Comparison of ENCODE assay signal across 27 cellular contexts in the genomic region with DNA sequence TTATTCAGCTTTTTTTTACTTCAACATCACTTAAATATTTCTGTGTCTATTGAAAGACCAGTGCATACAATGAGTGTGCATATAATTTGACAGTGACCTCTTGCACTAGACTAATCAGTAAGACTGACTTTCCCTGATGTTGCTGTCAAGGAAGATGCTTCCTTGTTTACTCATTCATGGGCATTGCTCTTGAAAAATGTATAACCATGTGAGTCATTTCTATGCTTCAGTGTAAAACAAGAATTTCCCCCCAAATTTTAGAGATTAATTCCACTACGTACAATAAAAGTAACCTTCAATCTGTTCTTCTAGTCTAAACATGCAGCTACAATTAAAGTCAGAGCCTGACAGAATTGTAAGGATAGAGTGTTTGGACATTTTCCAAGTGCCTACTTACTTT.
DNase-seq lines count a peak whose midpoint lies in the region; ATAC-seq and TF ChIP-seq lines count a peak whose summit lies in the region.
"Had no signal": no experiment of that assay in that cellular context is flagged by ENCODE, and none has a peak within 500 bp of the region (broad histone marks: within the 10 kb centered on the region; RNA-seq: fewer than 3 reads in every experiment).

No MANE protein-coding gene starts in this region.

- H3K4me3 ChIP-seq in adipocyte (ENCODE audit: low read length) (no peak overlapping the region), HAP-1 (no peak overlapping the region)
- H3K4me3 ChIP-seq: GM12878, psoas muscle, vagina had no signal

- no peak for TF ChIP-seq CTCF in foreskin keratinocyte (conservative IDR thresholded peaks at IDR 0.05)

- no peak overlapping the region for H3K9ac ChIP-seq in adipocyte (ENCODE audit: low read length)

- ATAC-seq in foreskin keratinocyte = peak; percentile 95
- no peak for ATAC-seq in left colon
- no peak for ATAC-seq in HG02759 (IDR thresholded peaks at IDR 0.05; ENCODE audit: unreplicated experiment)
- ATAC-seq: activated CD8-positive, alpha-beta T cell treated with anti-CD3 and anti-CD28 coated beads, Interleukin-2, amount 10 ng/mL, durations not matched to agents 7 days and 5 days; GM12878; natural killer cell; psoas muscle; stimulated activated naive CD8-positive, alpha-beta T cell treated with anti-CD3 and anti-CD28 coated beads, Interleukin-15, amount 100 ng/mL, for 72 hours had no signal

- intact Hi-C loops in left colon (cut with DNase I, micrococcal nuclease) = no loop called here

- H3K27me3 ChIP-seq in adipocyte (replicated peaks; ENCODE audit: control insufficient read depth, insufficient read depth, low read length) (no peaks in the 10 kb centered on the region), foreskin keratinocyte (no peaks in the 10 kb centered on the region), HAP-1 (ENCODE audit: low read depth) (no peaks in the 10 kb centered on the region)
- H3K27me3 ChIP-seq: vagina had no signal

- H3K36me3 ChIP-seq in adipocyte (ENCODE audit: control insufficient read depth, insufficient read depth, low read length, severe bottlenecking) = no peaks in the 10 kb centered on the region
- H3K36me3 ChIP-seq in HAP-1 (replicated peaks) = no peaks in the 10 kb centered on the region
- H3K36me3 ChIP-seq: vagina had no signal

- no peak overlapping the region for H3K27ac ChIP-seq in foreskin keratinocyte
- H3K27ac ChIP-seq: HL-60, psoas muscle, vagina had no signal

- DNase-seq in A172 (ENCODE audit: low spot score) (peak; percentile 28), HPDE6-E6E7 (ENCODE audit: extremely low spot score) (peak; percentile 29), adipocyte (ENCODE audit: low read depth) (peak; percentile 0), foreskin keratinocyte (peak; percentile 81 to 91), left colon (no peak), HAP-1 (ENCODE audit: low spot score in 2 of 2) (no peak)
- no peak for DNase-seq in stimulated activated CD4-positive, alpha-beta T cell treated with anti-CD3 and anti-CD28 coated beads, Interleukin-1b, Interleukin-23, amount 100 ng/mL, for 48 hours
- DNase-seq: activated CD8-positive, alpha-beta T cell treated with anti-CD3 and anti-CD28 coated beads, Interleukin-2, amount 10 ng/mL, durations not matched to agents 7 days and 5 days; anterior cingulate cortex; central memory CD4-positive, alpha-beta T cell; dermis blood vessel endothelial cell; GOT3; midbrain; natural killer cell; NCI-H1092 treated with DMSO at 0.1 percent for 48 hours; NCI-H1930; NCI-H2227 treated with DMSO at 0.1 percent for 48 hours; NCI-H748 treated with DMSO at 0.1 percent for 48 hours; occipital lobe; psoas muscle; stimulated activated CD8-positive, alpha-beta memory T cell treated with anti-CD3 and anti-CD28 coated beads, Interleukin-4, amount 100 ng/mL, for 48 hours; stimulated activated naive CD8-positive, alpha-beta T cell treated with anti-CD3 and anti-CD28 coated beads, Interleukin-15, amount 100 ng/mL, for 72 hours; T-helper 2 cell had no signal

- in situ Hi-C loops in HAP-1 (cut with MboI; ENCODE audit: low sequenced_read_pairs) = no loop called here

- H3K9me3 ChIP-seq in adipocyte (ENCODE audit: control insufficient read depth, low read length) (peaks cover 8% of the 10 kb centered on the region), HAP-1 (no peaks in the 10 kb centered on the region)
- H3K9me3 ChIP-seq: psoas muscle, vagina had no signal

- H3K4me1 ChIP-seq in adipocyte (ENCODE audit: control insufficient read depth, insufficient read depth, low read length) (no peaks in the 10 kb centered on the region), foreskin keratinocyte (peaks cover 3% of the 10 kb centered on the region), HAP-1 (no peaks in the 10 kb centered on the region)
- H3K4me1 ChIP-seq: psoas muscle, vagina had no signal

Comparison
In these comparisons a context has a peak if more than half of its experiments do, and no peak if none do; other contexts are left out.
1. DNase-seq: peak in A172 (single experiment), HPDE6-E6E7 (single experiment), adipocyte (single experiment) and foreskin keratinocyte (2 of 2); none in left colon (0 of 2), HAP-1 (0 of 2) and stimulated activated CD4-positive, alpha-beta T cell treated with anti-CD3 and anti-CD28 coated beads, Interleukin-1b, Interleukin-23, amount 100 ng/mL, for 48 hours (single experiment).